Comparison of ENCODE assay signal across 1 cellular context in the genomic region with DNA sequence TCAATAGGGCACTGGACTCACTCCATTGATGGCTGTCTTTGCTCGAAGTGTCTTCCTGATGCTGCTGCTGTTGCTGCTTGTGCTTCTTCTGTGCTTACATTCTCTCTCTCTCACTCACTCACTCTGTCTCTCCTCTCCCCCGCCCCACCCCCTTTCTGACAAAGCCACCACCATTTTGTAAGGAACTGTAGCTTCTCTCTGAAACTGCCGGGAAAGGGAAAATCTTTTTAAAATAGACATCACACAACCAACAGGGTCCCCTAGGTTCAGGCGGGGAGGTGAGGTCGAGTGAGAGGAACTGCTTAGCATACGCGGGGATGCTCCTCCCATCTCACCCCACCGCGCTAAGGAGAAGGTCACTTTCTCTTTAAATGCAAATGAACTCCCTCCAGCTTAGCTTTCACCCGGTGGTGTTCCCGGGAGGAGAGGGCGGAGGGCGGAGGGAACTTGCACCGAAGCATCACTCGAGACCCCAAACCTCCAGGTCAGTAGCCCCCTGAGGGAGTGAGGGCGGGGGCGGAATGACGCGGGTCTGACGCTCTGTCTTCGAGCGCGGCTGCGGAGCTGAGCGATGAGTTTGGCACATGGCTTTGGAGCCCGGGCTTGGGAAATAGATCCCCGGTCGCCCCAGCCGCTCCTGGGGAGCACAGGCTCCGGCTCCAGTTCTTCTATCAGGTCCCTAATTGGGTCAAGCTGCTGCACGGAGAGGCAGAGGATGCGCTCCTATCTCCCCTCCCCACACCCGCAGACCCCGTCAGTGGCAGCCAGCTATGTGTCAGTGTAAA.
TF ChIP-seq lines count a peak whose summit lies in the region.

A gene (plus strand): TSS at position 370 of the 785 bp plus-strand sequence. CDS start 1,341 bp downstream, outside the sequence.

TF ChIP-seq in GM23338, 12 proteins besides CTCF, POLR2A, EP300 and RAD21:
- TF ChIP-seq, protein P1, sequence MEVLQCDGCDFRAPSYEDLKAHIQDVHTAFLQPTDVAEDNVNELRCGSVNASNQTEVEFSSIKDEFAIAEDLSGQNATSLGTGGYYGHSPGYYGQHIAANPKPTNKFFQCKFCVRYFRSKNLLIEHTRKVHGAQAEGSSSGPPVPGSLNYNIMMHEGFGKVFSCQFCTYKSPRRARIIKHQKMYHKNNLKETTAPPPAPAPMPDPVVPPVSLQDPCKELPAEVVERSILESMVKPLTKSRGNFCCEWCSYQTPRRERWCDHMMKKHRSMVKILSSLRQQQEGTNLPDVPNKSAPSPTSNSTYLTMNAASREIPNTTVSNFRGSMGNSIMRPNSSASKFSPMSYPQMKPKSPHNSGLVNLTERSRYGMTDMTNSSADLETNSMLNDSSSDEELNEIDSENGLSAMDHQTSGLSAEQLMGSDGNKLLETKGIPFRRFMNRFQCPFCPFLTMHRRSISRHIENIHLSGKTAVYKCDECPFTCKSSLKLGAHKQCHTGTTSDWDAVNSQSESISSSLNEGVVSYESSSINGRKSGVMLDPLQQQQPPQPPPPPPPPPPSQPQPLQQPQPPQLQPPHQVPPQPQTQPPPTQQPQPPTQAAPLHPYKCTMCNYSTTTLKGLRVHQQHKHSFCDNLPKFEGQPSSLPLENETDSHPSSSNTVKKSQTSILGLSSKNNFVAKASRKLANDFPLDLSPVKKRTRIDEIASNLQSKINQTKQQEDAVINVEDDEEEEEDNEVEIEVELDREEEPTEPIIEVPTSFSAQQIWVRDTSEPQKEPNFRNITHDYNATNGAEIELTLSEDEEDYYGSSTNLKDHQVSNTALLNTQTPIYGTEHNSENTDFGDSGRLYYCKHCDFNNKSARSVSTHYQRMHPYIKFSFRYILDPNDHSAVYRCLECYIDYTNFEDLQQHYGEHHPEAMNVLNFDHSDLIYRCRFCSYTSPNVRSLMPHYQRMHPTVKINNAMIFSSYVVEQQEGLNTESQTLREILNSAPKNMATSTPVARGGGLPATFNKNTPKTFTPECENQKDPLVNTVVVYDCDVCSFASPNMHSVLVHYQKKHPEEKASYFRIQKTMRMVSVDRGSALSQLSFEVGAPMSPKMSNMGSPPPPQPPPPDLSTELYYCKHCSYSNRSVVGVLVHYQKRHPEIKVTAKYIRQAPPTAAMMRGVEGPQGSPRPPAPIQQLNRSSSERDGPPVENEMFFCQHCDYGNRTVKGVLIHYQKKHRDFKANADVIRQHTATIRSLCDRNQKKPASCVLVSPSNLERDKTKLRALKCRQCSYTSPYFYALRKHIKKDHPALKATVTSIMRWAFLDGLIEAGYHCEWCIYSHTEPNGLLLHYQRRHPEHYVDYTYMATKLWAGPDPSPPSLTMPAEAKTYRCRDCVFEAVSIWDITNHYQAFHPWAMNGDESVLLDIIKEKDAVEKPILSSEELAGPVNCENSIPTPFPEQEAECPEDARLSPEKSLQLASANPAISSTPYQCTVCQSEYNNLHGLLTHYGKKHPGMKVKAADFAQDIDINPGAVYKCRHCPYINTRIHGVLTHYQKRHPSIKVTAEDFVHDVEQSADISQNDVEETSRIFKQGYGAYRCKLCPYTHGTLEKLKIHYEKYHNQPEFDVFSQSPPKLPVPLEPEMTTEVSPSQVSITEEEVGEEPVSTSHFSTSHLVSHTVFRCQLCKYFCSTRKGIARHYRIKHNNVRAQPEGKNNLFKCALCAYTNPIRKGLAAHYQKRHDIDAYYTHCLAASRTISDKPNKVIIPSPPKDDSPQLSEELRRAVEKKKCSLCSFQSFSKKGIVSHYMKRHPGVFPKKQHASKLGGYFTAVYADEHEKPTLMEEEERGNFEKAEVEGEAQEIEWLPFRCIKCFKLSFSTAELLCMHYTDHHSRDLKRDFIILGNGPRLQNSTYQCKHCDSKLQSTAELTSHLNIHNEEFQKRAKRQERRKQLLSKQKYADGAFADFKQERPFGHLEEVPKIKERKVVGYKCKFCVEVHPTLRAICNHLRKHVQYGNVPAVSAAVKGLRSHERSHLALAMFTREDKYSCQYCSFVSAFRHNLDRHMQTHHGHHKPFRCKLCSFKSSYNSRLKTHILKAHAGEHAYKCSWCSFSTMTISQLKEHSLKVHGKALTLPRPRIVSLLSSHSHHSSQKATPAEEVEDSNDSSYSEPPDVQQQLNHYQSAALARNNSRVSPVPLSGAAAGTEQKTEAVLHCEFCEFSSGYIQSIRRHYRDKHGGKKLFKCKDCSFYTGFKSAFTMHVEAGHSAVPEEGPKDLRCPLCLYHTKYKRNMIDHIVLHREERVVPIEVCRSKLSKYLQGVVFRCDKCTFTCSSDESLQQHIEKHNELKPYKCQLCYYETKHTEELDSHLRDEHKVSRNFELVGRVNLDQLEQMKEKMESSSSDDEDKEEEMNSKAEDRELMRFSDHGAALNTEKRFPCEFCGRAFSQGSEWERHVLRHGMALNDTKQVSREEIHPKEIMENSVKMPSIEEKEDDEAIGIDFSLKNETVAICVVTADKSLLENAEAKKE (CRISPR knock-in tag; IDR thresholded peaks at IDR 0.05) = no peak
- TF ChIP-seq CREB1 (CRISPR knock-in tag; IDR thresholded peaks at IDR 0.05; ENCODE audit: low read depth) (peak; percentile 83), POLR2AphosphoS5 (IDR thresholded peaks at IDR 0.05; ENCODE audit: low read depth) (peak; percentile 53), JUNB (IDR thresholded peaks at IDR 0.05; ENCODE audit: unreplicated experiment) (no peak)
- TF ChIP-seq, protein P2, sequence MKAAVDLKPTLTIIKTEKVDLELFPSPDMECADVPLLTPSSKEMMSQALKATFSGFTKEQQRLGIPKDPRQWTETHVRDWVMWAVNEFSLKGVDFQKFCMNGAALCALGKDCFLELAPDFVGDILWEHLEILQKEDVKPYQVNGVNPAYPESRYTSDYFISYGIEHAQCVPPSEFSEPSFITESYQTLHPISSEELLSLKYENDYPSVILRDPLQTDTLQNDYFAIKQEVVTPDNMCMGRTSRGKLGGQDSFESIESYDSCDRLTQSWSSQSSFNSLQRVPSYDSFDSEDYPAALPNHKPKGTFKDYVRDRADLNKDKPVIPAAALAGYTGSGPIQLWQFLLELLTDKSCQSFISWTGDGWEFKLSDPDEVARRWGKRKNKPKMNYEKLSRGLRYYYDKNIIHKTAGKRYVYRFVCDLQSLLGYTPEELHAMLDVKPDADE (IDR thresholded peaks at IDR 0.05) = no peak
TF ChIP-seq in GM23338: peak in this region for 2.
